ENCODE assay signal across 11 cellular contexts in the genomic region with DNA sequence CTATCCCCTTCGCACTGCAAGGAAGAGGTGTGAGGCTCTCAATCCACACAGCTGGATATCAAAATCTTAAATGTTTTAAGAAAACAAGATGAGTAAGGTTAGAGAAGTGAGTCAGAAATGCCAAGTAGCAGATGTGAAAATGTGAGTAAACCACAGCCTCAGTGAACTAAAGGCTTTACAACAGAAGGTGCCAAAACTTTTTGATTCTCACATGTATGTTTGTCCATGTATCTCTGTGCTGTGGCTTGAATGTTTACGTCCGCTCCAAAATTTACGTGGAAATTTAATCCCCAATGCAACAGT.
A peak's percentile ranks its signal among the peaks of the same experiment; 100 is the strongest.
DNase-seq lines count a peak whose midpoint lies in the region; ATAC-seq and TF ChIP-seq lines count a peak whose summit lies in the region.
"Had no signal": no experiment of that assay in that cellular context is flagged by ENCODE, and none has a peak within 500 bp of the region (broad histone marks: within the 10 kb centered on the region; RNA-seq: fewer than 3 reads in every experiment).

No MANE protein-coding gene starts in this region.

- 77 to 91% (median 79%) methylated on average over 4 of the region's 4 CpGs for WGBS in psoas muscle, 3 donors
- WGBS in transverse colon (ENCODE audit: low coverage in 1 of 2), 2 donors, result 69 to 85% methylated on average over 4 of the region's 4 CpGs

- TF ChIP-seq EP300 in transverse colon (IDR thresholded peaks at IDR 0.05; ENCODE audit: low read depth), result no peak

- H3K9me3 ChIP-seq in psoas muscle (peaks cover 8% of the 10 kb centered on the region), transverse colon (no peaks in the 10 kb centered on the region)
- H3K9me3 ChIP-seq: neutrophil had no signal

- DNase-seq in astrocyte of the hippocampus (ENCODE audit: low read depth, low spot score) (peak; percentile 46), psoas muscle (no peak), cardiac septum (ENCODE audit: low spot score) (no peak), caudate nucleus (lab: John Stamatoyannopoulos, UW) (no peak), transverse colon (no peak)
- no peak for DNase-seq in activated CD4-positive, CD25-positive, alpha-beta regulatory T cell (lab: John Stamatoyannopoulos, UW)
- DNase-seq: cortex of kidney, SIG-M5 had no signal

- H3K27me3 ChIP-seq in psoas muscle (ENCODE audit: insufficient read depth in 3 of 3, low read length in 2 of 3) (no peaks in the 10 kb centered on the region), transverse colon (no peaks in the 10 kb centered on the region)
- H3K27me3 ChIP-seq: neutrophil had no signal

- H3K27ac ChIP-seq in psoas muscle, result peak overlapping the region; percentile 90
- no peak overlapping the region for H3K27ac ChIP-seq in caudate nucleus (ENCODE audit: low read depth, low read length)
- no peak overlapping the region for H3K27ac ChIP-seq in transverse colon
- H3K27ac ChIP-seq: neutrophil had no signal

- TF ChIP-seq POLR2A in transverse colon (IDR thresholded peaks at IDR 0.05), result no peak

- peaks cover 38% of the 10 kb centered on the region for H3K4me1 ChIP-seq in psoas muscle
- H3K4me1 ChIP-seq in transverse colon, result no peaks in the 10 kb centered on the region

- H3K36me3 ChIP-seq in psoas muscle (ENCODE audit: insufficient read depth in 1 of 2, low read depth in 1 of 2), result peaks cover 0 to 2% of the 10 kb centered on the region in 2 donors
- H3K36me3 ChIP-seq in transverse colon, result no peaks in the 10 kb centered on the region
- H3K36me3 ChIP-seq: neutrophil had no signal

- H3K4me3 ChIP-seq in psoas muscle (no peak overlapping the region), transverse colon (no peak overlapping the region)

- intact Hi-C loops in psoas muscle (cut with DNase I) (loop anchor here (5.0 kb wide), 2 partner anchors 45 to 70 kb away; no protein-coding TSS in a partner anchor), cardiac septum (cut with DNase I) (no loop called here), transverse colon (cut with DNase I; ENCODE audit: low total_unique reads) (no loop called here)

- ATAC-seq in GM19351 (IDR thresholded peaks at IDR 0.05; ENCODE audit: unreplicated experiment), result peak; percentile 74
- ATAC-seq in HG03342 (IDR thresholded peaks at IDR 0.05; ENCODE audit: unreplicated experiment), result peak; percentile 41
- no peak for ATAC-seq in psoas muscle

- TF ChIP-seq CTCF in psoas muscle (IDR thresholded peaks at IDR 0.05) (no peak), transverse colon (IDR thresholded peaks at IDR 0.05) (no peak)

- in situ Hi-C loops in transverse colon (cut with MboI; ENCODE audit: low pct_ligation_motif_present in 1 of 4, low pct_unique_long_range_greater_than_20kb in 1 of 4, low sequenced_read_pairs in 3 of 4), result no loop called here

Comparison
In these comparisons a context has a peak if more than half of its experiments do, and no peak if none do; other contexts are left out.
1. ATAC-seq: peak in GM19351 (single experiment) and HG03342 (single experiment); none in psoas muscle (0 of 4).
2. intact Hi-C loops: an anchor here in psoas muscle (5.0 kb wide); none called in cardiac septum and transverse colon.